Comparison of ENCODE assay signal across 1 cellular context in the genomic region with DNA sequence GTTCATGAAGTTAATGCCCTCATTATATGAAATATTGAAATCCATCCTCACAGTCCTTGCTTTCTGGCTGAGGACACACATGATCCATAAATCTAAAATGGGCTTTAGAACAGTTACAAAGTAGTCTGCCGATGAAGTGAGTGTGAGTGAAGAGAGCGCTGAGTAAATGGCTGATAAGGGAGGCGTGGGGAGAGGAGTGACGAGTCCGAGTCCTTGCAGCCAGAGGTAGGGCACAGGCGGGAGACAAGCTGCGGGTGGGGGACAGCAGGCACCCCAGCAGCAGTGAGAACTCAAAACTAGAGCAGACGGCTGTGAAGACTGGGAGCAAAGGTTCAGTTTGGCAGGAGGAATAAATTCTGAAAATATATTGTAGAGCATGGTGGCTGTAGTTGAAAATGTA.
TF ChIP-seq lines count a peak whose summit lies in the region.

No MANE protein-coding gene starts in this region.

TF ChIP-seq in K562, 482 proteins besides CTCF, POLR2A, EP300 and RAD21:
- TF ChIP-seq, protein P1, sequence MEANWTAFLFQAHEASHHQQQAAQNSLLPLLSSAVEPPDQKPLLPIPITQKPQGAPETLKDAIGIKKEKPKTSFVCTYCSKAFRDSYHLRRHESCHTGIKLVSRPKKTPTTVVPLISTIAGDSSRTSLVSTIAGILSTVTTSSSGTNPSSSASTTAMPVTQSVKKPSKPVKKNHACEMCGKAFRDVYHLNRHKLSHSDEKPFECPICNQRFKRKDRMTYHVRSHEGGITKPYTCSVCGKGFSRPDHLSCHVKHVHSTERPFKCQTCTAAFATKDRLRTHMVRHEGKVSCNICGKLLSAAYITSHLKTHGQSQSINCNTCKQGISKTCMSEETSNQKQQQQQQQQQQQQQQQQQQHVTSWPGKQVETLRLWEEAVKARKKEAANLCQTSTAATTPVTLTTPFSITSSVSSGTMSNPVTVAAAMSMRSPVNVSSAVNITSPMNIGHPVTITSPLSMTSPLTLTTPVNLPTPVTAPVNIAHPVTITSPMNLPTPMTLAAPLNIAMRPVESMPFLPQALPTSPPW (CRISPR knock-in tag; IDR thresholded peaks at IDR 0.05) = 0 out of 2 replicates have a peak, but pooled peaks have one; percentile 21
- TF ChIP-seq, protein P2, sequence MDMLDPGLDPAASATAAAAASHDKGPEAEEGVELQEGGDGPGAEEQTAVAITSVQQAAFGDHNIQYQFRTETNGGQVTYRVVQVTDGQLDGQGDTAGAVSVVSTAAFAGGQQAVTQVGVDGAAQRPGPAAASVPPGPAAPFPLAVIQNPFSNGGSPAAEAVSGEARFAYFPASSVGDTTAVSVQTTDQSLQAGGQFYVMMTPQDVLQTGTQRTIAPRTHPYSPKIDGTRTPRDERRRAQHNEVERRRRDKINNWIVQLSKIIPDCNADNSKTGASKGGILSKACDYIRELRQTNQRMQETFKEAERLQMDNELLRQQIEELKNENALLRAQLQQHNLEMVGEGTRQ (CRISPR knock-in tag; IDR thresholded peaks at IDR 0.05) = no peak
